14 cellular contexts compared by ENCODE assay signal in the genomic region with DNA sequence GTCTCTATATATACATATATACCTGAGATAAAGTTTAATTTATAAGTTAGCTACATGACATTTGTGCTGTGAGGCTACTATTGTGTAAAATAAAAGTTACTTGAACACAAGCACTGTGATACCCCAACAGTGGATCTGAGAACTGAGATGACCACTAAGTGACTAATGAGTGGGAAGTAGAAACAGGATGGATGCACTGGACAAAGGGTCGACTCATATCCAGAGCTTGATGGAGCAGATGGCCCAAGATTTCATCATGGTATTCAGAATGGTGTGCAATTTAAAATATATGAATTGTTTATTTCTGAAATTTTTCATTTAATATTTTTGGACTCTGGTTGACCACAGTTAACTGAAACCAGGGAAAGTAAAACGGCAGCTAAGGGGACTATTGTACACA.
DNase-seq lines count a peak whose midpoint lies in the region; ATAC-seq, FAIRE-seq and TF ChIP-seq lines count a peak whose summit lies in the region.
"Had no signal": no experiment of that assay in that cellular context is flagged by ENCODE, and none has a peak within 500 bp of the region (broad histone marks: within the 10 kb centered on the region; RNA-seq: fewer than 3 reads in every experiment).

No MANE protein-coding gene starts in this region.

- H3K4me1 ChIP-seq in CD8-positive, alpha-beta T cell (ENCODE audit: insufficient read depth, low read length): no peaks in the 10 kb centered on the region
- H3K4me1 ChIP-seq: BE2C, Peyer's patch had no signal

- H3K4me3 Mint-ChIP-seq in CD8-positive, alpha-beta T cell: no peak overlapping the region
- H3K4me3 Mint-ChIP-seq in T-helper 17 cell: no peak overlapping the region
- H3K4me3 Mint-ChIP-seq: activated T-cell treated with anti-CD3 and anti-CD28 coated beads, Interleukin-2, amount 50 U/mL, for 4 hours; stimulated activated naive CD8-positive, alpha-beta T cell treated with anti-CD3 and anti-CD28 coated beads, Interleukin-15, amount 100 ng/mL, for 72 hours had no signal

- no peak for FAIRE-seq in GM19239 (lab: Jason Lieb, UNC)

- no peak overlapping the region for H3K4me3 ChIP-seq in brain microvascular endothelial cell (ENCODE audit: low read depth, low read length)
- no peak overlapping the region for H3K4me3 ChIP-seq in CD8-positive, alpha-beta T cell (ENCODE audit: low read depth, low read length)
- H3K4me3 ChIP-seq: Peyer's patch had no signal

- no peaks in the 10 kb centered on the region for H3K36me3 Mint-ChIP-seq in CD8-positive, alpha-beta T cell
- no peaks in the 10 kb centered on the region for H3K36me3 Mint-ChIP-seq in T-helper 17 cell (ENCODE audit: low read depth)

- no peaks in the 10 kb centered on the region for H3K27me3 ChIP-seq in brain microvascular endothelial cell (replicated peaks)
- H3K27me3 ChIP-seq in CD8-positive, alpha-beta T cell (ENCODE audit: insufficient read depth, low read length): no peaks in the 10 kb centered on the region
- H3K27me3 ChIP-seq: BE2C, Peyer's patch had no signal

- in situ Hi-C loops in brain microvascular endothelial cell (cut with HindIII; ENCODE audit: low pct_ligation_motif_present, low sequenced_read_pairs): no loop called here

- CTCF ChIA-PET in CD8-positive, alpha-beta T cell (lab: Charles Lee): no interaction called here

- no peak overlapping the region for H3K27ac Mint-ChIP-seq in CD8-positive, alpha-beta T cell
- no peak overlapping the region for H3K27ac Mint-ChIP-seq in T-helper 17 cell
- H3K27ac Mint-ChIP-seq: stimulated activated naive CD8-positive, alpha-beta T cell treated with anti-CD3 and anti-CD28 coated beads, Interleukin-15, amount 100 ng/mL, for 72 hours had no signal

- intact Hi-C loops in CD8-positive, alpha-beta T cell (cut with DNase I, micrococcal nuclease): no loop called here

- TF ChIP-seq CTCF in brain microvascular endothelial cell (IDR thresholded peaks at IDR 0.05; ENCODE audit: low read depth, low read length, missing control alignments): no peak
- TF ChIP-seq CTCF in CD8-positive, alpha-beta T cell (IDR thresholded peaks at IDR 0.05): no peak

- H3K9me3 ChIP-seq in CD8-positive, alpha-beta T cell (ENCODE audit: low read length): no peaks in the 10 kb centered on the region
- H3K9me3 ChIP-seq in T-helper 17 cell (ENCODE audit: control insufficient read depth, low read length, poor library complexity, severe bottlenecking): no peaks in the 10 kb centered on the region
- H3K9me3 ChIP-seq: BE2C, Peyer's patch had no signal

- no peaks in the 10 kb centered on the region for H3K27me3 Mint-ChIP-seq in CD8-positive, alpha-beta T cell (ENCODE audit: low read depth)
- no peaks in the 10 kb centered on the region for H3K27me3 Mint-ChIP-seq in T-helper 17 cell
- H3K27me3 Mint-ChIP-seq: stimulated activated naive CD8-positive, alpha-beta T cell treated with anti-CD3 and anti-CD28 coated beads, Interleukin-15, amount 100 ng/mL, for 72 hours had no signal

- POLR2A ChIA-PET in CD8-positive, alpha-beta T cell (lab: Charles Lee): no interaction called here

- H3K9me3 Mint-ChIP-seq in CD8-positive, alpha-beta T cell: no peaks in the 10 kb centered on the region
- H3K9me3 Mint-ChIP-seq: stimulated activated naive CD8-positive, alpha-beta T cell treated with anti-CD3 and anti-CD28 coated beads, Interleukin-15, amount 100 ng/mL, for 72 hours had no signal

- peak overlapping the region; percentile 32 for H3K27ac ChIP-seq in brain microvascular endothelial cell
- H3K27ac ChIP-seq in CD8-positive, alpha-beta T cell (ENCODE audit: low read depth, low read length): no peak overlapping the region
- H3K27ac ChIP-seq: Peyer's patch, WERI-Rb-1 had no signal

- H3K36me3 ChIP-seq in brain microvascular endothelial cell (replicated peaks): no peaks in the 10 kb centered on the region
- no peaks in the 10 kb centered on the region for H3K36me3 ChIP-seq in CD8-positive, alpha-beta T cell (ENCODE audit: insufficient read depth, low read length)
- H3K36me3 ChIP-seq: BE2C, Peyer's patch, WERI-Rb-1 had no signal

- H3K4me1 Mint-ChIP-seq in CD8-positive, alpha-beta T cell (ENCODE audit: low read depth): no peaks in the 10 kb centered on the region
- H3K4me1 Mint-ChIP-seq in T-helper 17 cell: no peaks in the 10 kb centered on the region
- H3K4me1 Mint-ChIP-seq: stimulated activated naive CD8-positive, alpha-beta T cell treated with anti-CD3 and anti-CD28 coated beads, Interleukin-15, amount 100 ng/mL, for 72 hours had no signal

- peak; percentile 63 for DNase-seq in brain microvascular endothelial cell
- no peak for DNase-seq in CD8-positive, alpha-beta T cell
- no peak for DNase-seq in GM19239 (ENCODE audit: insufficient read length, low spot score)
- no peak for DNase-seq in HT-29 (ENCODE audit: low spot score)
- DNase-seq in T-helper 17 cell: no peak
- DNase-seq: activated T-cell treated with anti-CD3 and anti-CD28 coated beads, Interleukin-2, amount 50 U/mL, for 4 hours; BE2C; NCI-H1694 treated with DMSO at 0.1 percent for 48 hours; Peyer's patch; stimulated activated naive CD8-positive, alpha-beta T cell treated with anti-CD3 and anti-CD28 coated beads, Interleukin-15, amount 100 ng/mL, for 72 hours; WERI-Rb-1 had no signal

- ATAC-seq in GM18511 (IDR thresholded peaks at IDR 0.05; ENCODE audit: unreplicated experiment): peak; percentile 89
- peak; percentile 75 for ATAC-seq in GM21737 (IDR thresholded peaks at IDR 0.05; ENCODE audit: unreplicated experiment)
- peak; percentile 83 for ATAC-seq in HG03378 (IDR thresholded peaks at IDR 0.05; ENCODE audit: unreplicated experiment)
- no peak for ATAC-seq in CD8-positive, alpha-beta T cell
- no peak for ATAC-seq in T-helper 17 cell
- ATAC-seq: activated T-cell treated with anti-CD3 and anti-CD28 coated beads, Interleukin-2, amount 50 U/mL, for 4 hours; stimulated activated naive CD8-positive, alpha-beta T cell treated with anti-CD3 and anti-CD28 coated beads, Interleukin-15, amount 100 ng/mL, for 72 hours had no signal

Comparison
In these comparisons a context has a peak if more than half of its experiments do, and no peak if none do; other contexts are left out.
1. ATAC-seq: peak in GM18511 (single experiment), GM21737 (single experiment) and HG03378 (single experiment); none in CD8-positive, alpha-beta T cell (single experiment) and T-helper 17 cell (single experiment).